In genomic region chr15:68775671-68776476, GRCh38 we compare ENCODE assay signal across 8 cellular contexts. TPM values are rescaled to one million over a fixed set of nuclear protein-coding genes. Genes with fewer than 3 reads are reported as not detected.
DNase-seq lines count a peak whose midpoint lies in the region; ATAC-seq, FAIRE-seq and TF ChIP-seq lines count a peak whose summit lies in the region.

No MANE protein-coding gene starts in this region.

- CTCF ChIA-PET in activated naive CD4-positive, alpha-beta T cell treated with anti-CD3 and anti-CD28 coated beads, Interleukin-2, amount 10 ng/mL, durations not matched to agents 7 days and 5 days (lab: Charles Lee): interaction anchor here (0.7 kb wide), 1 partner anchor 19 kb away, joined by 3 read pairs; no protein-coding TSS in a partner anchor

- WGBS in small intestine, 3 donors: 61 to 80% (median 74%) methylated on average over 8 of the region's 8 CpGs

- no peak for FAIRE-seq in small intestine (lab: Jason Lieb, UNC)

- H3K27me3 ChIP-seq in uterus: no peaks in the 10 kb centered on the region
- H3K27me3 ChIP-seq in small intestine (ENCODE audit: control insufficient read depth in 2 of 2, insufficient read depth in 2 of 2, low read length in 2 of 2): no peaks in the 10 kb centered on the region

- no peak overlapping the region for H3K4me3 ChIP-seq in uterus
- H3K4me3 ChIP-seq in small intestine (ENCODE audit: low read depth in 1 of 2, low read length in 2 of 2): no peak overlapping the region

- peak overlapping the region in 1 of 2 donors; percentile 46 for H3K27ac ChIP-seq in uterus
- peak overlapping the region in 1 of 2 donors; percentile 18 for H3K27ac ChIP-seq in small intestine (ENCODE audit: low read depth in 1 of 2, low read length in 1 of 2)

- peak overlapping the region; percentile 14 for H3K27ac Mint-ChIP-seq in activated naive CD4-positive, alpha-beta T cell treated with anti-CD3 and anti-CD28 coated beads, Interleukin-2, amount 10 ng/mL, durations not matched to agents 7 days and 5 days

- peaks cover 17% of the 10 kb centered on the region for H3K27me3 Mint-ChIP-seq in activated naive CD4-positive, alpha-beta T cell treated with anti-CD3 and anti-CD28 coated beads, Interleukin-2, amount 10 ng/mL, durations not matched to agents 7 days and 5 days

- no peak for DNase-seq in activated naive CD4-positive, alpha-beta T cell treated with anti-CD3 and anti-CD28 coated beads, Interleukin-2, amount 10 ng/mL, durations not matched to agents 7 days and 5 days
- DNase-seq in activated naive CD4-positive, alpha-beta T cell treated with Interleukin-2 at 50 U/mL for 16 hours: no peak
- DNase-seq in cardiac septum (ENCODE audit: low spot score) (peak; percentile 89), nucleus accumbens (lab: John Stamatoyannopoulos, UW) (peak in 48 of 56 donors; percentile 24 to 91 (median 72)), uterus (peak; percentile 84 to 86), small intestine (no peak), DMS114 treated with DMSO at 0.1 percent for 48 hours (lab: John Stamatoyannopoulos, UW; ENCODE audit: unreplicated experiment) (no peak)

- H3K36me3 ChIP-seq in uterus (no peaks in the 10 kb centered on the region), small intestine (ENCODE audit: control insufficient read depth in 2 of 2, insufficient read depth in 2 of 2, low read length in 2 of 2) (peaks cover 7 to 14% of the 10 kb centered on the region in 2 donors)

- peaks cover 35% of the 10 kb centered on the region for H3K36me3 Mint-ChIP-seq in activated naive CD4-positive, alpha-beta T cell treated with anti-CD3 and anti-CD28 coated beads, Interleukin-2, amount 10 ng/mL, durations not matched to agents 7 days and 5 days

- H3K4me1 ChIP-seq in uterus (no peaks in the 10 kb centered on the region), small intestine (ENCODE audit: control insufficient read depth in 2 of 2, insufficient read depth in 1 of 2, low read depth in 1 of 2, low read length in 1 of 2) (no peaks in the 10 kb centered on the region)

- intact Hi-C loops in cardiac septum (cut with DNase I): loop anchor here (5.0 kb wide), 1 partner anchor 99 kb away; no protein-coding TSS in a partner anchor
- intact Hi-C loops in uterus (cut with DNase I; ENCODE audit: low total_unique reads): no loop called here

- H3K4me3 Mint-ChIP-seq in activated naive CD4-positive, alpha-beta T cell treated with anti-CD3 and anti-CD28 coated beads, Interleukin-2, amount 10 ng/mL, durations not matched to agents 7 days and 5 days: no peak overlapping the region

- TF ChIP-seq CTCF in uterus (IDR thresholded peaks at IDR 0.05): no peak

- no peak for TF ChIP-seq POLR2A in uterus (IDR thresholded peaks at IDR 0.05)

- no peaks in the 10 kb centered on the region for H3K9me3 Mint-ChIP-seq in activated naive CD4-positive, alpha-beta T cell treated with anti-CD3 and anti-CD28 coated beads, Interleukin-2, amount 10 ng/mL, durations not matched to agents 7 days and 5 days

- H3K4me1 Mint-ChIP-seq in activated naive CD4-positive, alpha-beta T cell treated with anti-CD3 and anti-CD28 coated beads, Interleukin-2, amount 10 ng/mL, durations not matched to agents 7 days and 5 days: no peaks in the 10 kb centered on the region

- H3K9me3 ChIP-seq in uterus (no peaks in the 10 kb centered on the region), small intestine (ENCODE audit: control insufficient read depth, low read depth) (no peaks in the 10 kb centered on the region)

- ATAC-seq in GM19395 (IDR thresholded peaks at IDR 0.05; ENCODE audit: unreplicated experiment): no peak

RNA-seq across cellular contexts. Expression of gene ANP32A, which starts 44.8 kb away (rescaled TPM):
- total RNA-seq in cardiac septum (180 TPM), uterus (100 to 1,000 TPM in 3 of 4 donors, 10 to 100 TPM in 1; 32.1 to 117 (median 105) TPM)
- polyA plus RNA-seq in small intestine: 100 to 1,000 TPM in 1 of 3 donors, 10 to 100 TPM in 2; 56.2 to 147 (median 58.8) TPM

Comparison
In these comparisons a context has a peak if more than half of its experiments do, and no peak if none do; other contexts are left out.
1. DNase-seq: peak in cardiac septum (single experiment), nucleus accumbens (48 of 56) and uterus (2 of 2); none in activated naive CD4-positive, alpha-beta T cell treated with anti-CD3 and anti-CD28 coated beads, Interleukin-2, amount 10 ng/mL, durations not matched to agents 7 days and 5 days (single experiment), activated naive CD4-positive, alpha-beta T cell treated with Interleukin-2 at 50 U/mL for 16 hours (single experiment), small intestine (single experiment) and DMS114 treated with DMSO at 0.1 percent for 48 hours (single experiment).